Comparison of ENCODE assay signal across 8 cellular contexts in genomic region chr3:25664066-25664809, GRCh38. TPM values are rescaled to one million over a fixed set of nuclear protein-coding genes. Genes with fewer than 3 reads are reported as not detected.
DNase-seq lines count a peak whose midpoint lies in the region; ATAC-seq and TF ChIP-seq lines count a peak whose summit lies in the region.

No MANE protein-coding gene starts in this region.

- H3K27ac Mint-ChIP-seq in HFFc6, result peak overlapping the region; percentile 95
- H3K27ac Mint-ChIP-seq in natural killer cell treated with Interleukin-12 subunit alpha and Interleukin-12 subunit beta and Interleukin-15 and Interleukin-18, amount 100 ng/mL, for 72 hours, result peak overlapping the region; percentile 96

- H2AFZ ChIP-seq in fibroblast of lung (ENCODE audit: low read length), result peak overlapping the region; percentile 77

- peaks cover 2% of the 10 kb centered on the region for H3K27me3 Mint-ChIP-seq in HFFc6 (ENCODE audit: insufficient read depth)
- H3K27me3 Mint-ChIP-seq in natural killer cell treated with Interleukin-12 subunit alpha and Interleukin-12 subunit beta and Interleukin-15 and Interleukin-18, amount 100 ng/mL, for 72 hours, result no peaks in the 10 kb centered on the region

- H3K36me3 Mint-ChIP-seq in HFFc6 (ENCODE audit: low read depth), result no peaks in the 10 kb centered on the region; the same call in 1 of the 2 replicates
- peaks cover 11% of the 10 kb centered on the region for H3K36me3 Mint-ChIP-seq in natural killer cell treated with Interleukin-12 subunit alpha and Interleukin-12 subunit beta and Interleukin-15 and Interleukin-18, amount 100 ng/mL, for 72 hours

- H3K9me3 Mint-ChIP-seq in HFFc6, result no peaks in the 10 kb centered on the region
- no peaks in the 10 kb centered on the region for H3K9me3 Mint-ChIP-seq in natural killer cell treated with Interleukin-12 subunit alpha and Interleukin-12 subunit beta and Interleukin-15 and Interleukin-18, amount 100 ng/mL, for 72 hours

- ATAC-seq in GM18508 (IDR thresholded peaks at IDR 0.05; ENCODE audit: insufficient read depth, unreplicated experiment), result peak; percentile 3
- ATAC-seq in natural killer cell treated with Interleukin-12 subunit alpha and Interleukin-12 subunit beta and Interleukin-15 and Interleukin-18, amount 100 ng/mL, for 72 hours, result peak; percentile 57 to 72
- ATAC-seq in stimulated activated naive CD8-positive, alpha-beta T cell treated with anti-CD3 and anti-CD28 coated beads, Interleukin-15, Interleukin-2, amounts not matched to agents 100 U/mL and 50 U/mL, for 24 hours, result peak; percentile 37

- peaks cover 7% of the 10 kb centered on the region for H4K20me1 ChIP-seq in fibroblast of lung (ENCODE audit: control insufficient read depth, extremely low read depth, insufficient read depth, low read length)

- peak overlapping the region; percentile 98 for H3K4me3 Mint-ChIP-seq in HFFc6
- H3K4me3 Mint-ChIP-seq in natural killer cell treated with Interleukin-12 subunit alpha and Interleukin-12 subunit beta and Interleukin-15 and Interleukin-18, amount 100 ng/mL, for 72 hours, result peak overlapping the region; percentile 90

- TF ChIP-seq CTCF in HFFc6 (IDR thresholded peaks at IDR 0.05) (no peak), fibroblast of lung (conservative IDR thresholded peaks at IDR 0.05 in 1 of 2, IDR thresholded peaks at IDR 0.05 in 1 of 2; ENCODE audit: low read depth in 1 of 2, low read length in 2 of 2) (no peak)

- H3K9me3 ChIP-seq in fibroblast of lung (ENCODE audit: control insufficient read depth, insufficient read depth, low read depth, low read length), result no peaks in the 10 kb centered on the region

- peak; percentile 30 for DNase-seq in HFFc6
- peak; percentile 33 for DNase-seq in NOMO-1 treated with dmso at 0.1 percent for 144 hours (lab: John Stamatoyannopoulos, UW; ENCODE audit: unreplicated experiment)
- peak; percentile 31 to 65 for DNase-seq in activated T-helper 1 cell treated with anti-CD3 and anti-CD28 coated beads, Interleukin-2, amount 50 U/mL, for 16 hours (ENCODE audit: low read depth in 1 of 2, low spot score in 1 of 2)
- DNase-seq in fibroblast of lung (ENCODE audit: low read depth in 2 of 2), result peak; percentile 39 to 72
- peak; percentile 89 for DNase-seq in natural killer cell treated with Interleukin-12 subunit alpha and Interleukin-12 subunit beta and Interleukin-15 and Interleukin-18, amount 100 ng/mL, for 72 hours (ENCODE audit: low spot score)
- DNase-seq in stimulated activated naive CD8-positive, alpha-beta T cell treated with anti-CD3 and anti-CD28 coated beads, Interleukin-15, Interleukin-2, amounts not matched to agents 100 U/mL and 50 U/mL, for 24 hours, result peak; percentile 81
- no peak for DNase-seq in HPDE6-E6E7 (ENCODE audit: extremely low spot score)

- peaks cover 46% of the 10 kb centered on the region for H3K79me2 ChIP-seq in fibroblast of lung (ENCODE audit: control insufficient read depth, insufficient read depth, low read length)

- H3K4me2 ChIP-seq in fibroblast of lung (ENCODE audit: extremely low read depth, insufficient read depth, low read length), result peak overlapping the region; percentile 86

- peak overlapping the region; percentile 88 for H3K9ac ChIP-seq in fibroblast of lung (ENCODE audit: insufficient read depth, low read length)

- H3K27ac ChIP-seq in fibroblast of lung (ENCODE audit: insufficient read depth, low read length), result peak overlapping the region; percentile 88

- H3K4me1 Mint-ChIP-seq in HFFc6 (ENCODE audit: low read depth), result peaks cover 41% of the 10 kb centered on the region
- peaks cover 37 to 45% of the 10 kb centered on the region in 2 donors for H3K4me1 Mint-ChIP-seq in natural killer cell treated with Interleukin-12 subunit alpha and Interleukin-12 subunit beta and Interleukin-15 and Interleukin-18, amount 100 ng/mL, for 72 hours (ENCODE audit: low read depth in 2 of 2)

- no peaks in the 10 kb centered on the region for H3K27me3 ChIP-seq in fibroblast of lung (ENCODE audit: control insufficient read depth, insufficient read depth, low read length)

- H3K4me1 ChIP-seq in fibroblast of lung (ENCODE audit: control insufficient read depth, extremely low read depth, insufficient read depth, low read length), result peaks cover 3% of the 10 kb centered on the region

- H3K36me3 ChIP-seq in fibroblast of lung (ENCODE audit: control insufficient read depth, insufficient read depth, low read length), result no peaks in the 10 kb centered on the region

- peak overlapping the region; percentile 63 to 88 (median 82) for H3K4me3 ChIP-seq in fibroblast of lung (replicated peaks in 1 of 4; ENCODE audit: control extremely low read depth in 1 of 4, insufficient read depth in 1 of 4, low read depth in 3 of 4, low read length in 4 of 4)

RNA-seq across cellular contexts. Expression of gene TOP2B, which starts 0.5 kb away (rescaled TPM):
- 10 to 100 TPM; 69.9 to 97.1 (median 88.5) TPM for total RNA-seq in HFFc6 (2021; fragmentation: NEBNext Ultra II Directional; extraction: Animal tissue kit (Norgen Biotek cat#: 25700))
- 66.8 and 71.2 TPM in 2 replicates for total RNA-seq in fibroblast of lung
- 53.5 and 56.2 TPM in 2 replicates for polyA plus RNA-seq in fibroblast of lung
- polyA plus RNA-seq in fibroblast of lung (2012), result 73.0 and 80.8 TPM in 2 replicates
- 2.2 and 4.3 TPM in 2 replicates for polyA minus RNA-seq in fibroblast of lung (ENCODE audit: low replicate concordance)
- total RNA-seq in natural killer cell treated with Interleukin-12 subunit alpha and Interleukin-12 subunit beta and Interleukin-15 and Interleukin-18, amount 100 ng/mL, for 72 hours, result 100 to 1,000 TPM; 126 to 145 TPM

Comparison
In these comparisons a context has a peak if more than half of its experiments do, and no peak if none do; other contexts are left out.
1. ATAC-seq: peak in every context shown above with its lines; median percentile 64 in natural killer cell treated with Interleukin-12 subunit alpha and Interleukin-12 subunit beta and Interleukin-15 and Interleukin-18, amount 100 ng/mL, for 72 hours; 37 in stimulated activated naive CD8-positive, alpha-beta T cell treated with anti-CD3 and anti-CD28 coated beads, Interleukin-15, Interleukin-2, amounts not matched to agents 100 U/mL and 50 U/mL, for 24 hours; 3 in GM18508.